Comparison of ENCODE assay signal across 8 cellular contexts in genomic region chr15:71386448-71387236, GRCh38.
DNase-seq lines count a peak whose midpoint lies in the region; ATAC-seq and TF ChIP-seq lines count a peak whose summit lies in the region.

No MANE protein-coding gene starts in this region.

- H3K4me1 ChIP-seq in fibroblast of lung (ENCODE audit: control insufficient read depth, extremely low read depth, insufficient read depth, low read length): peaks cover 10% of the 10 kb centered on the region

- H3K4me3 ChIP-seq in fibroblast of lung (replicated peaks in 1 of 4; ENCODE audit: control extremely low read depth in 1 of 4, insufficient read depth in 1 of 4, low read depth in 3 of 4, low read length in 4 of 4): no peak overlapping the region
- H3K4me3 ChIP-seq in retinal pigment epithelial cell (ENCODE audit: low read length): no peak overlapping the region

- H3K4me2 ChIP-seq in fibroblast of lung (ENCODE audit: extremely low read depth, insufficient read depth, low read length): no peak overlapping the region

- H3K27ac ChIP-seq in fibroblast of lung (ENCODE audit: insufficient read depth, low read length): no peak overlapping the region

- H3K79me2 ChIP-seq in fibroblast of lung (ENCODE audit: control insufficient read depth, insufficient read depth, low read length): no peaks in the 10 kb centered on the region

- ATAC-seq in HG02938 (IDR thresholded peaks at IDR 0.05; ENCODE audit: unreplicated experiment) (no peak), HG02763 (IDR thresholded peaks at IDR 0.05; ENCODE audit: unreplicated experiment) (no peak)

- peak; percentile 10 for TF ChIP-seq CTCF in GM12873 (IDR thresholded peaks at IDR 0.05; ENCODE audit: insufficient read depth, low read depth, low read length, missing control alignments)
- peak; percentile 25 to 49 for TF ChIP-seq CTCF in fibroblast of lung (conservative IDR thresholded peaks at IDR 0.05 in 1 of 2, IDR thresholded peaks at IDR 0.05 in 1 of 2; ENCODE audit: low read depth in 1 of 2, low read length in 2 of 2)
- TF ChIP-seq CTCF in retinal pigment epithelial cell (conservative IDR thresholded peaks at IDR 0.05; ENCODE audit: low read depth, low read length): peak; percentile 26

- H4K20me1 ChIP-seq in fibroblast of lung (ENCODE audit: control insufficient read depth, extremely low read depth, insufficient read depth, low read length): no peaks in the 10 kb centered on the region

- DNase-seq in OCI-M1 (lab: John Stamatoyannopoulos, UW): peak; percentile 44
- DNase-seq in fibroblast of lung (ENCODE audit: low read depth in 2 of 2): peak in 1 of 2 donors; percentile 68
- DNase-seq in retinal pigment epithelial cell (ENCODE audit: low read depth): no peak
- DNase-seq in GF-D8 (lab: John Stamatoyannopoulos, UW): no peak
- no peak for DNase-seq in middle frontal gyrus (ENCODE audit: extremely low spot score, low spot score)

- no peaks in the 10 kb centered on the region for H3K27me3 ChIP-seq in fibroblast of lung (ENCODE audit: control insufficient read depth, insufficient read depth, low read length)

- H3K36me3 ChIP-seq in fibroblast of lung (ENCODE audit: control insufficient read depth, insufficient read depth, low read length): no peaks in the 10 kb centered on the region

- no peak overlapping the region for H3K9ac ChIP-seq in fibroblast of lung (ENCODE audit: insufficient read depth, low read length)

- no peak overlapping the region for H2AFZ ChIP-seq in fibroblast of lung (ENCODE audit: low read length)

- H3K9me3 ChIP-seq in fibroblast of lung (ENCODE audit: control insufficient read depth, insufficient read depth, low read depth, low read length): no peaks in the 10 kb centered on the region
